In genomic region chr17:4487820-4488716, GRCh38 we compare ENCODE assay signal across 10 cellular contexts. TPM values are rescaled to one million over a fixed set of nuclear protein-coding genes. Genes with fewer than 3 reads are reported as not detected.
"Had no signal": no experiment of that assay in that cellular context is flagged by ENCODE, and none has a peak within 500 bp of the region (broad histone marks: within the 10 kb centered on the region; RNA-seq: fewer than 3 reads in every experiment).

No MANE protein-coding gene starts in this region.

- H3K4me3 ChIP-seq: psoas muscle, sigmoid colon had no signal

- DNase-seq: activated CD4-positive, alpha-beta memory T cell treated with anti-CD3 and anti-CD28 coated beads, Interleukin-2, amount 10 ng/mL, durations not matched to agents 7 days and 5 days; activated CD4-positive, alpha-beta T cell treated with anti-CD3 and anti-CD28 coated beads for 1 hour; activated naive CD4-positive, alpha-beta T cell treated with anti-CD3 and anti-CD28 coated beads, Interleukin-2, amount 10 ng/mL, durations not matched to agents 7 days and 5 days; natural killer cell; nucleus accumbens; psoas muscle; sigmoid colon; stimulated activated CD4-positive, alpha-beta T cell treated with anti-CD3 and anti-CD28 coated beads, Interleukin-2, amount 100 ng/mL, for 24 hours; stimulated activated naive B cell treated with anti-CD40 and anti-IgM and Interleukin-4, amounts not matched to agents 10 μg/mL and 1 μg/mL and 100 μg/mL, for 72 hours had no signal

- H3K9me3 ChIP-seq: psoas muscle, sigmoid colon had no signal

- H3K4me1 ChIP-seq: sigmoid colon had no signal

- H3K36me3 ChIP-seq: sigmoid colon had no signal

- ATAC-seq: natural killer cell; stimulated activated naive B cell treated with anti-CD40 and anti-IgM and Interleukin-4, amounts not matched to agents 10 μg/mL and 1 μg/mL and 100 μg/mL, for 72 hours had no signal

- H3K27ac ChIP-seq: psoas muscle, sigmoid colon had no signal

- H3K27me3 ChIP-seq: sigmoid colon had no signal

RNA-seq across cellular contexts. Expression of gene SPNS2, which starts 10.6 kb away (rescaled TPM):
- total RNA-seq: activated T-helper 1 cell treated with anti-CD3 and anti-CD28 coated beads, Interleukin-12 subunit alpha, Interleukin-12 subunit beta, Interleukin-2, Interleukin-4 antibody, amounts not matched to agents 30 ng/mL and 10 ng/mL and 1 ng/mL, durations not matched to agents 14 hours and 24 hours and 36 hours had no signal

RNA-seq across cellular contexts. Expression of gene SPNS3, which starts 54.3 kb away (rescaled TPM):
- total RNA-seq: psoas muscle, sigmoid colon had no signal
